Comparison of ENCODE assay signal across 1 cellular context in genomic region chr4:185457136-185457535, GRCh38.
TF ChIP-seq lines count a peak whose summit lies in the region.

No MANE protein-coding gene starts in this region.

TF ChIP-seq in WTC11, 78 proteins besides CTCF, POLR2A, EP300 and RAD21 (continued from another document):
- TF ChIP-seq ARID4B (CRISPR knock-in tag; IDR thresholded peaks at IDR 0.05; ENCODE audit: borderline replicate concordance) = no peak
- no peak for TF ChIP-seq ZNF317 (CRISPR knock-in tag; IDR thresholded peaks at IDR 0.05; ENCODE audit: borderline replicate concordance, low read depth)
- no peak for TF ChIP-seq ZNF219 (CRISPR knock-in tag; IDR thresholded peaks at IDR 0.05; ENCODE audit: borderline replicate concordance)
- TF ChIP-seq ZNF512 (CRISPR knock-in tag; IDR thresholded peaks at IDR 0.05; ENCODE audit: borderline replicate concordance) = no peak
- TF ChIP-seq ATF2 (CRISPR knock-in tag; IDR thresholded peaks at IDR 0.05; ENCODE audit: borderline replicate concordance, low read depth) = no peak
- TF ChIP-seq IRF1 (CRISPR knock-in tag; IDR thresholded peaks at IDR 0.05) = no peak
- TF ChIP-seq NR3C1 (CRISPR knock-in tag; conservative IDR thresholded peaks at IDR 0.05; ENCODE audit: low read depth) = no peak
- no peak for TF ChIP-seq ZNF121 (CRISPR knock-in tag; IDR thresholded peaks at IDR 0.05)
- no peak for TF ChIP-seq ZNF532 (CRISPR knock-in tag; IDR thresholded peaks at IDR 0.05; ENCODE audit: borderline replicate concordance)
- no peak for TF ChIP-seq MAX (CRISPR knock-in tag; IDR thresholded peaks at IDR 0.05)
- no peak for TF ChIP-seq MLX (CRISPR knock-in tag; IDR thresholded peaks at IDR 0.05)
- no peak for TF ChIP-seq KAT7 (CRISPR knock-in tag; IDR thresholded peaks at IDR 0.05; ENCODE audit: borderline replicate concordance)
